ENCODE assay signal across 1 cellular context in genomic region chr12:124919646-124920352, GRCh38.
TF ChIP-seq lines count a peak whose summit lies in the region.

No MANE protein-coding gene starts in this region.

TF ChIP-seq in GM12878, 131 proteins besides CTCF, POLR2A, EP300 and RAD21 (continues in another document):
- TF ChIP-seq PRDM15 (CRISPR knock-in tag; IDR thresholded peaks at IDR 0.05) (no peak), SP1 (IDR thresholded peaks at IDR 0.05; ENCODE audit: low read depth, low read length) (peak; percentile 72), E4F1 (IDR thresholded peaks at IDR 0.05; ENCODE audit: borderline replicate concordance, partially characterized antibody) (no peak), YY1 (IDR thresholded peaks at IDR 0.05; ENCODE audit: low read depth, low read length) (no peak; the same call in 1 of the 2 replicates), NBN (IDR thresholded peaks at IDR 0.05) (peak; percentile 73), BCL3 (IDR thresholded peaks at IDR 0.05; ENCODE audit: borderline replicate concordance, insufficient read depth, low read depth, low read length, poor library complexity, severe bottlenecking) (peak; percentile 16), ZNF384 (IDR thresholded peaks at IDR 0.05; ENCODE audit: borderline replicate concordance, low read depth, low read length) (no peak), SMAD1 (IDR thresholded peaks at IDR 0.05; ENCODE audit: low read depth, partially characterized antibody) (peak; percentile 31), MTA3 (IDR thresholded peaks at IDR 0.05; ENCODE audit: borderline replicate concordance, low read length) (no peak), ZNF687 (IDR thresholded peaks at IDR 0.05) (peak; percentile 55), HSF1 (IDR thresholded peaks at IDR 0.05; ENCODE audit: low read depth, low read length) (no peak), BCL11A (IDR thresholded peaks at IDR 0.05; ENCODE audit: low read depth, low read length) (peak; percentile 98), SREBF1 (IDR thresholded peaks at IDR 0.05; ENCODE audit: low read length) (no peak), CHD1 (IDR thresholded peaks at IDR 0.05; ENCODE audit: low read depth, low read length) (0 out of 2 replicates have a peak, but pooled peaks have one; percentile 29), CEBPB (IDR thresholded peaks at IDR 0.05; ENCODE audit: borderline replicate concordance in 1 of 2, low read depth in 2 of 2, low read length in 2 of 2) (no peak), SRF (IDR thresholded peaks at IDR 0.05; ENCODE audit: low read depth in 2 of 2, low read length in 2 of 2) (0 out of 4 replicates have a peak, but pooled peaks of 1 of the 2 experiments have one; percentile 14), ATF3 (IDR thresholded peaks at IDR 0.05; ENCODE audit: borderline replicate concordance, extremely low read depth, low read depth, low read length) (no peak), ZNF622 (IDR thresholded peaks at IDR 0.05) (no peak), IRF3 (IDR thresholded peaks at IDR 0.05) (no peak), STAT3 (IDR thresholded peaks at IDR 0.05; ENCODE audit: low read depth, low read length) (peak; percentile 93; the same call in 1 of the 2 replicates), NFXL1 (IDR thresholded peaks at IDR 0.05; ENCODE audit: borderline replicate concordance) (no peak; the same call in 1 of the 2 replicates), CUX1 (IDR thresholded peaks at IDR 0.05; ENCODE audit: insufficient replicate concordance, low read depth, low read length) (no peak), KAT2A (conservative IDR thresholded peaks at IDR 0.05; ENCODE audit: control insufficient read depth, low read depth, low read length) (no peak), POLR2AphosphoS2 (IDR thresholded peaks at IDR 0.05; ENCODE audit: low read depth, low read length) (no peak), MTA2 (IDR thresholded peaks at IDR 0.05; ENCODE audit: low read depth) (peak; percentile 98), E2F8 (IDR thresholded peaks at IDR 0.05; ENCODE audit: low read depth, partially characterized antibody) (peak; percentile 82), SUZ12 (IDR thresholded peaks at IDR 0.05; ENCODE audit: unreplicated experiment) (no peak)
